In genomic region chr1:23184203-23184602, GRCh38 we compare ENCODE assay signal across 8 cellular contexts. TPM values are rescaled to one million over a fixed set of nuclear protein-coding genes. Genes with fewer than 3 reads are reported as not detected.
A peak's percentile ranks its signal among the peaks of the same experiment; 100 is the strongest.
DNase-seq lines count a peak whose midpoint lies in the region; ATAC-seq and TF ChIP-seq lines count a peak whose summit lies in the region.

No MANE protein-coding gene starts in this region.

- no peaks in the 10 kb centered on the region for H3K27me3 ChIP-seq in foreskin keratinocyte

- H3K9me3 Mint-ChIP-seq in activated CD4-positive, alpha-beta T cell treated with anti-CD3 and anti-CD28 coated beads, Interleukin-2, amount 10 ng/mL, durations not matched to agents 7 days and 5 days: no peaks in the 10 kb centered on the region
- no peaks in the 10 kb centered on the region for H3K9me3 Mint-ChIP-seq in stimulated activated memory B cell treated with anti-CD40 and anti-IgM and Interleukin-4, amounts not matched to agents 10 μg/mL and 1 μg/mL and 100 μg/mL, for 72 hours

- POLR2A ChIA-PET in activated CD4-positive, alpha-beta T cell treated with anti-CD3 and anti-CD28 coated beads, Interleukin-2, amount 10 ng/mL, durations not matched to agents 7 days and 5 days (lab: Charles Lee): interaction anchor here (2.2 kb wide), 1 partner anchor 85 kb away, joined by 6 read pairs; no protein-coding TSS in a partner anchor

- CTCF ChIA-PET in activated CD4-positive, alpha-beta T cell treated with anti-CD3 and anti-CD28 coated beads, Interleukin-2, amount 10 ng/mL, durations not matched to agents 7 days and 5 days (lab: Charles Lee): interaction anchor here (0.6 to 8.2 kb wide), 25 partner anchors 10 to 480 kb away, joined by 3 to 137 read pairs (median 5); partner anchors contain the start of gene LUZP1

- intact Hi-C loops in posterior cingulate gyrus (cut with DNase I): loop anchor here (1.0 kb wide), 2 partner anchors 86 to 208 kb away; no protein-coding TSS in a partner anchor

- ATAC-seq in foreskin keratinocyte: no peak
- ATAC-seq in stimulated activated memory B cell treated with anti-CD40 and anti-IgM and Interleukin-4, amounts not matched to agents 10 μg/mL and 1 μg/mL and 100 μg/mL, for 72 hours: no peak

- peaks cover 10% of the 10 kb centered on the region for H3K4me1 ChIP-seq in foreskin keratinocyte

- peaks cover 11% of the 10 kb centered on the region for H3K27me3 Mint-ChIP-seq in activated CD4-positive, alpha-beta T cell treated with anti-CD3 and anti-CD28 coated beads, Interleukin-2, amount 10 ng/mL, durations not matched to agents 7 days and 5 days
- H3K27me3 Mint-ChIP-seq in stimulated activated memory B cell treated with anti-CD40 and anti-IgM and Interleukin-4, amounts not matched to agents 10 μg/mL and 1 μg/mL and 100 μg/mL, for 72 hours: no peaks in the 10 kb centered on the region

- H3K4me1 Mint-ChIP-seq in activated CD4-positive, alpha-beta T cell treated with anti-CD3 and anti-CD28 coated beads, Interleukin-2, amount 10 ng/mL, durations not matched to agents 7 days and 5 days: peaks cover 10% of the 10 kb centered on the region
- H3K4me1 Mint-ChIP-seq in stimulated activated memory B cell treated with anti-CD40 and anti-IgM and Interleukin-4, amounts not matched to agents 10 μg/mL and 1 μg/mL and 100 μg/mL, for 72 hours: peaks cover 9% of the 10 kb centered on the region

- DNase-seq in activated CD4-positive, alpha-beta T cell treated with anti-CD3 and anti-CD28 coated beads, Interleukin-2, amount 10 ng/mL, durations not matched to agents 7 days and 5 days: no peak
- no peak for DNase-seq in activated CD4-positive, alpha-beta T cell treated with anti-CD3 and anti-CD28 coated beads for 48 hours
- no peak for DNase-seq in foreskin keratinocyte
- DNase-seq in posterior cingulate gyrus: no peak
- no peak for DNase-seq in substantia nigra (lab: John Stamatoyannopoulos, UW)
- DNase-seq in NCI-H226: no peak

- peak overlapping the region; percentile 41 for H3K27ac ChIP-seq in foreskin keratinocyte
- no peak overlapping the region for H3K27ac ChIP-seq in substantia nigra (ENCODE audit: low read depth, low read length, poor library complexity, severe bottlenecking)

- H3K27ac Mint-ChIP-seq in activated CD4-positive, alpha-beta T cell treated with anti-CD3 and anti-CD28 coated beads, Interleukin-2, amount 10 ng/mL, durations not matched to agents 7 days and 5 days: peak overlapping the region; percentile 10
- H3K27ac Mint-ChIP-seq in stimulated activated memory B cell treated with anti-CD40 and anti-IgM and Interleukin-4, amounts not matched to agents 10 μg/mL and 1 μg/mL and 100 μg/mL, for 72 hours: no peak overlapping the region

- TF ChIP-seq CTCF in WI38 (IDR thresholded peaks at IDR 0.05; ENCODE audit: low read depth, low read length): no peak
- no peak for TF ChIP-seq CTCF in foreskin keratinocyte (conservative IDR thresholded peaks at IDR 0.05)

- no peak overlapping the region for H3K4me3 Mint-ChIP-seq in activated CD4-positive, alpha-beta T cell treated with anti-CD3 and anti-CD28 coated beads, Interleukin-2, amount 10 ng/mL, durations not matched to agents 7 days and 5 days
- peak overlapping the region; percentile 70 for H3K4me3 Mint-ChIP-seq in stimulated activated memory B cell treated with anti-CD40 and anti-IgM and Interleukin-4, amounts not matched to agents 10 μg/mL and 1 μg/mL and 100 μg/mL, for 72 hours

- H3K36me3 Mint-ChIP-seq in activated CD4-positive, alpha-beta T cell treated with anti-CD3 and anti-CD28 coated beads, Interleukin-2, amount 10 ng/mL, durations not matched to agents 7 days and 5 days (ENCODE audit: low read depth): no peaks in the 10 kb centered on the region
- H3K36me3 Mint-ChIP-seq in stimulated activated memory B cell treated with anti-CD40 and anti-IgM and Interleukin-4, amounts not matched to agents 10 μg/mL and 1 μg/mL and 100 μg/mL, for 72 hours: no peaks in the 10 kb centered on the region

- H3K4me3 ChIP-seq in WI38 (ENCODE audit: low read depth, low read length): peak overlapping the region; percentile 42

RNA-seq across cellular contexts. Expression of gene LUZP1, which starts 15.5 kb away (rescaled TPM):
- 10 to 100 TPM; 16.9 to 17.5 TPM for total RNA-seq in activated CD4-positive, alpha-beta T cell treated with anti-CD3 and anti-CD28 coated beads, Interleukin-2, amount 10 ng/mL, durations not matched to agents 7 days and 5 days
- total RNA-seq in foreskin keratinocyte: 57.9 and 60.7 TPM in 2 replicates
- 11.4 and 12.8 TPM in 2 replicates for polyA plus RNA-seq in foreskin keratinocyte

RNA-seq across cellular contexts. Expression of gene HTR1D, which starts 33.1 kb away (rescaled TPM):
- not detected for total RNA-seq in activated CD4-positive, alpha-beta T cell treated with anti-CD3 and anti-CD28 coated beads, Interleukin-2, amount 10 ng/mL, durations not matched to agents 7 days and 5 days
- total RNA-seq in foreskin keratinocyte: 0.14 and 0.24 TPM in 2 replicates
- 0.09 and 0.11 TPM in 2 replicates for polyA plus RNA-seq in foreskin keratinocyte
